In genomic region chr5:172956936-172957335, GRCh38 we compare ENCODE assay signal across 2 cellular contexts.
TF ChIP-seq lines count a peak whose summit lies in the region.

No MANE protein-coding gene starts in this region.

TF ChIP-seq in SK-N-SH, 30 proteins besides CTCF, POLR2A, EP300 and RAD21:
- TF ChIP-seq FOSL2 (IDR thresholded peaks at IDR 0.05; ENCODE audit: borderline replicate concordance, low read depth) = no peak
- TF ChIP-seq MXI1 (IDR thresholded peaks at IDR 0.05; ENCODE audit: low read depth, low read length) = no peak
- no peak for TF ChIP-seq USF2 (IDR thresholded peaks at IDR 0.05; ENCODE audit: borderline replicate concordance, low read depth, low read length)
- TF ChIP-seq RXRA (IDR thresholded peaks at IDR 0.05; ENCODE audit: borderline replicate concordance, low read depth) = no peak
- TF ChIP-seq MEF2A (IDR thresholded peaks at IDR 0.05; ENCODE audit: borderline replicate concordance, low read depth) = no peak

TF ChIP-seq in SK-N-SH treated with all-trans-retinoic acid at 6 μM for 48 hours, 23 proteins besides CTCF, POLR2A, EP300 and RAD21:
- no peak for TF ChIP-seq OSR1 (CRISPR knock-in tag; IDR thresholded peaks at IDR 0.05)
- no peak for TF ChIP-seq GLIS3 (CRISPR knock-in tag; IDR thresholded peaks at IDR 0.05)
- TF ChIP-seq ZC3H10 (CRISPR knock-in tag; IDR thresholded peaks at IDR 0.05) = no peak
- TF ChIP-seq RARB (CRISPR knock-in tag; IDR thresholded peaks at IDR 0.05) = no peak
- TF ChIP-seq TCF4 (CRISPR knock-in tag; IDR thresholded peaks at IDR 0.05; ENCODE audit: borderline replicate concordance) = no peak
- no peak for TF ChIP-seq BACH2 (CRISPR knock-in tag; IDR thresholded peaks at IDR 0.05; ENCODE audit: borderline replicate concordance)
- TF ChIP-seq ISL1 (CRISPR knock-in tag; IDR thresholded peaks at IDR 0.05) = no peak
- no peak for TF ChIP-seq TSHZ2 (CRISPR knock-in tag; IDR thresholded peaks at IDR 0.05)
- no peak for TF ChIP-seq ZNF8 (CRISPR knock-in tag; IDR thresholded peaks at IDR 0.05)
- TF ChIP-seq ESRRG (CRISPR knock-in tag; IDR thresholded peaks at IDR 0.05) = no peak
- no peak for TF ChIP-seq PPARA (CRISPR knock-in tag; IDR thresholded peaks at IDR 0.05; ENCODE audit: borderline replicate concordance)
- TF ChIP-seq ZNF565 (CRISPR knock-in tag; conservative IDR thresholded peaks at IDR 0.05; ENCODE audit: low read depth) = no peak
- TF ChIP-seq PATZ1 (CRISPR knock-in tag; IDR thresholded peaks at IDR 0.05; ENCODE audit: borderline replicate concordance) = no peak
- TF ChIP-seq SNAI2 (CRISPR knock-in tag; IDR thresholded peaks at IDR 0.05) = no peak
- TF ChIP-seq CSDC2 (CRISPR knock-in tag; IDR thresholded peaks at IDR 0.05) = no peak
- TF ChIP-seq ZNF70 (CRISPR knock-in tag; IDR thresholded peaks at IDR 0.05) = no peak
